Comparison of ENCODE assay signal across 13 cellular contexts in the genomic region with DNA sequence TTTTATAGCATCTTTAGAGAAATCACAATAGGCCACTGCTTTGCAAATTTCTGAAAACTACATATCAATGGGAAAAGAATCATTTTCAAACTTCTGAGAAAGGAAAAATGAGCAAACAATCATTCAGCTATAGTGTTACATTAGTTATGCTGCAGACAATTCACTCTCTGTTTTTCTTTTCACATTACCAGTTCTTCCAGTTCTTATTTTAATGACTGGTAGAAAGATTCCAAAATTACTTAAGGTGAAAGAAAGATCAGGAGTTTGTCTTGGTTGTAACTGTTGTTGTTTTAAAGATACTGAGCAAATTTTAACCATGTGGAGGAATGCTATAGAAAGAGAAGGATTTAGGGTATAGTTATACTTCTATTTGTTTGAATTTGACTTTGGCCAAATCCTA. TPM values are rescaled to one million over a fixed set of nuclear protein-coding genes. Genes with fewer than 3 reads are reported as not detected.
DNase-seq lines count a peak whose midpoint lies in the region; ATAC-seq and TF ChIP-seq lines count a peak whose summit lies in the region.
"Had no signal": no experiment of that assay in that cellular context is flagged by ENCODE, and none has a peak within 500 bp of the region (broad histone marks: within the 10 kb centered on the region; RNA-seq: fewer than 3 reads in every experiment).

No MANE protein-coding gene starts in this region.

- no peak overlapping the region for H3K4me3 Mint-ChIP-seq in CD14-positive monocyte
- peak overlapping the region; percentile 12 for H3K4me3 Mint-ChIP-seq in activated naive CD8-positive, alpha-beta T cell treated with anti-CD3 and anti-CD28 coated beads, Interleukin-2, amount 50 U/mL, for 24 hours
- H3K4me3 Mint-ChIP-seq in naive thymus-derived CD8-positive, alpha-beta T cell: peak overlapping the region in 9 of 10 donors; percentile 18 to 67 (median 62)

- intact Hi-C loops in CD14-positive monocyte (cut with micrococcal nuclease): no loop called here

- CTCF ChIA-PET in HEK293T (lab: Yijun Ruan, JAX): no interaction called here

- H3K27me3 Mint-ChIP-seq in CD14-positive monocyte (ENCODE audit: low read depth in 3 of 3): peaks cover 0 to 1% (median 0%) of the 10 kb centered on the region in 3 donors
- no peaks in the 10 kb centered on the region for H3K27me3 Mint-ChIP-seq in activated naive CD8-positive, alpha-beta T cell treated with anti-CD3 and anti-CD28 coated beads, Interleukin-2, amount 50 U/mL, for 24 hours
- no peaks in the 10 kb centered on the region for H3K27me3 Mint-ChIP-seq in naive thymus-derived CD8-positive, alpha-beta T cell

- H3K36me3 Mint-ChIP-seq in CD14-positive monocyte: peaks cover 0 to 2% of the 10 kb centered on the region in 2 donors
- peaks cover 39% of the 10 kb centered on the region for H3K36me3 Mint-ChIP-seq in activated naive CD8-positive, alpha-beta T cell treated with anti-CD3 and anti-CD28 coated beads, Interleukin-2, amount 50 U/mL, for 24 hours (ENCODE audit: low read depth)
- H3K36me3 Mint-ChIP-seq in naive thymus-derived CD8-positive, alpha-beta T cell: peaks cover 0 to 8% (median 8%) of the 10 kb centered on the region in 3 donors

- POLR2A ChIA-PET in naive thymus-derived CD8-positive, alpha-beta T cell (lab: Charles Lee): interaction anchor here (1.0 to 5.2 kb wide), 3 partner anchors 14 to 882 kb away, joined by 3 to 59 read pairs (median 3); partner anchors contain the start of genes HNRNPD and RASGEF1B
- POLR2A ChIA-PET in HEK293T (lab: Yijun Ruan, JAX): no interaction called here

- ATAC-seq in activated naive CD8-positive, alpha-beta T cell treated with anti-CD3 and anti-CD28 coated beads, Interleukin-2, amount 50 U/mL, for 24 hours: no peak
- ATAC-seq in naive thymus-derived CD8-positive, alpha-beta T cell: no peak
- ATAC-seq in GM18868 (IDR thresholded peaks at IDR 0.05; ENCODE audit: unreplicated experiment): no peak
- ATAC-seq in activated CD4-positive, CD25-positive, alpha-beta regulatory T cell treated with anti-CD3 and anti-CD28 coated beads, Interleukin-2, amount 50 U/mL, for 24 hours: no peak
- ATAC-seq: psoas muscle had no signal

- H3K27ac Mint-ChIP-seq in CD14-positive monocyte: peak overlapping the region; percentile 97 to 100 (median 98)
- peak overlapping the region; percentile 84 for H3K27ac Mint-ChIP-seq in activated naive CD8-positive, alpha-beta T cell treated with anti-CD3 and anti-CD28 coated beads, Interleukin-2, amount 50 U/mL, for 24 hours
- H3K27ac Mint-ChIP-seq in naive thymus-derived CD8-positive, alpha-beta T cell: peak overlapping the region; percentile 83 to 98 (median 93)

- no peak for DNase-seq in CD14-positive monocyte (ENCODE audit: low spot score)
- peak; percentile 52 for DNase-seq in HT-29 (ENCODE audit: low spot score)
- no peak for DNase-seq in activated naive CD8-positive, alpha-beta T cell treated with anti-CD3 and anti-CD28 coated beads, Interleukin-2, amount 50 U/mL, for 24 hours
- no peak for DNase-seq in naive thymus-derived CD8-positive, alpha-beta T cell
- no peak for DNase-seq in globus pallidus (ENCODE audit: low spot score)
- no peak for DNase-seq in HEK293T (ENCODE audit: extremely low spot score)
- DNase-seq: foreskin melanocyte, mucosa of descending colon, NCI-H187, psoas muscle had no signal

- peaks cover 46% of the 10 kb centered on the region for H3K4me1 Mint-ChIP-seq in CD14-positive monocyte
- H3K4me1 Mint-ChIP-seq in activated naive CD8-positive, alpha-beta T cell treated with anti-CD3 and anti-CD28 coated beads, Interleukin-2, amount 50 U/mL, for 24 hours: peaks cover 69% of the 10 kb centered on the region
- peaks cover 20 to 58% (median 53%) of the 10 kb centered on the region in 4 donors for H3K4me1 Mint-ChIP-seq in naive thymus-derived CD8-positive, alpha-beta T cell

- peaks cover 0 to 5% (median 3%) of the 10 kb centered on the region in 7 donors for H3K9me3 Mint-ChIP-seq in CD14-positive monocyte
- H3K9me3 Mint-ChIP-seq in activated naive CD8-positive, alpha-beta T cell treated with anti-CD3 and anti-CD28 coated beads, Interleukin-2, amount 50 U/mL, for 24 hours: peaks cover 43% of the 10 kb centered on the region
- H3K9me3 Mint-ChIP-seq in naive thymus-derived CD8-positive, alpha-beta T cell: peaks cover 0 to 13% (median 6%) of the 10 kb centered on the region in 9 donors

- TF ChIP-seq CTCF in CD14-positive monocyte (IDR thresholded peaks at IDR 0.05): no peak

TF ChIP-seq in HEK293T, 16 proteins besides CTCF, POLR2A, EP300 and RAD21:
- no peak for TF ChIP-seq SP1 (IDR thresholded peaks at IDR 0.05)
- TF ChIP-seq FOXA1 (IDR thresholded peaks at IDR 0.05): no peak
- TF ChIP-seq HDGF (IDR thresholded peaks at IDR 0.05; ENCODE audit: borderline replicate concordance): no peak
- no peak for TF ChIP-seq ARNT (IDR thresholded peaks at IDR 0.05)
- no peak for TF ChIP-seq CTBP1 (IDR thresholded peaks at IDR 0.05; ENCODE audit: borderline replicate concordance)
- TF ChIP-seq NFRKB (IDR thresholded peaks at IDR 0.05): no peak
TF ChIP-seq in HEK293T: peak in this region for 0.

RNA-seq across cellular contexts. Expression of gene RASGEF1B, which starts 20.9 kb away (rescaled TPM):
- polyA plus RNA-seq in CD14-positive monocyte: 10 to 100 TPM; 36.6 to 76.9 TPM
- 3.5 and 6.3 TPM in 2 replicates for total RNA-seq in HT-29 (2014; rRNA removed; shearing (Covaris generic))
- 10 to 100 TPM; 13.6 to 14.7 TPM for total RNA-seq in naive thymus-derived CD8-positive, alpha-beta T cell
- 10 to 100 TPM in 1 of 3 donors, 1 to 10 TPM in 2; 6.4 to 13.7 (median 8.9) TPM for polyA plus RNA-seq in naive thymus-derived CD8-positive, alpha-beta T cell
- polyA plus RNA-seq: BJ had no signal

Comparison
In these comparisons a context has a peak if more than half of its experiments do, and no peak if none do; other contexts are left out.
1. H3K4me3 Mint-ChIP-seq: peak in activated naive CD8-positive, alpha-beta T cell treated with anti-CD3 and anti-CD28 coated beads, Interleukin-2, amount 50 U/mL, for 24 hours (single experiment) and naive thymus-derived CD8-positive, alpha-beta T cell (9 of 10); none in CD14-positive monocyte (0 of 2).
2. Peak in every context shown above with its lines, with median percentiles within 50 percentile points of each other: H3K27ac Mint-ChIP-seq.